Comparison of ENCODE assay signal across 12 cellular contexts in genomic region chr19:48479686-48480085, GRCh38. TPM values are rescaled to one million over a fixed set of nuclear protein-coding genes. Genes with fewer than 3 reads are reported as not detected.
A peak's percentile ranks its signal among the peaks of the same experiment; 100 is the strongest.
DNase-seq lines count a peak whose midpoint lies in the region; ATAC-seq, FAIRE-seq and TF ChIP-seq lines count a peak whose summit lies in the region.
"Had no signal": no experiment of that assay in that cellular context is flagged by ENCODE, and none has a peak within 500 bp of the region (broad histone marks: within the 10 kb centered on the region; RNA-seq: fewer than 3 reads in every experiment).

No MANE protein-coding gene starts in this region.

- intact Hi-C loops in endothelial cell of umbilical vein (cut with micrococcal nuclease), result loop anchor here (5.0 kb wide), 1 partner anchor 82 kb away; no protein-coding TSS in a partner anchor
- intact Hi-C loops in vagina (cut with DNase I), result no loop called here

- 95 to 98% methylated on average over 6 to 7 of the region's 7 CpGs for WGBS in endodermal cell (ENCODE audit: insufficient coverage in 1 of 2, insufficient read length in 1 of 2), 2 experiments

- peak overlapping the region; percentile 78 for H3K4me3 Mint-ChIP-seq in stimulated activated naive CD8-positive, alpha-beta T cell treated with anti-CD3 and anti-CD28 coated beads, Interleukin-15, Interleukin-2, amounts not matched to agents 100 ng/mL and 50 ng/mL, for 24 hours
- H3K4me3 Mint-ChIP-seq in natural killer cell treated with Interleukin-12 subunit alpha and Interleukin-12 subunit beta and Interleukin-15 and Interleukin-18, amount 100 ng/mL, for 72 hours, result peak overlapping the region; percentile 16
- no peak overlapping the region for H3K4me3 Mint-ChIP-seq in endodermal cell

- TF ChIP-seq CTCF in endothelial cell of umbilical vein (IDR thresholded peaks at IDR 0.05; ENCODE audit: extremely low read depth in 1 of 2, insufficient read depth in 1 of 2, low read depth in 1 of 2, low read length in 2 of 2) (no peak), vagina (IDR thresholded peaks at IDR 0.05) (no peak), endodermal cell (conservative IDR thresholded peaks at IDR 0.05) (no peak)

- no peak for TF ChIP-seq POLR2A in endothelial cell of umbilical vein (IDR thresholded peaks at IDR 0.05; ENCODE audit: low read depth, low read length)
- no peak for TF ChIP-seq POLR2A in vagina (IDR thresholded peaks at IDR 0.05)

- peak overlapping the region; percentile 69 for H3K4me2 ChIP-seq in endothelial cell of umbilical vein (ENCODE audit: insufficient read depth, low read length)
- H3K4me2 ChIP-seq: smooth muscle cell had no signal

- peaks cover 21% of the 10 kb centered on the region for H3K4me1 Mint-ChIP-seq in stimulated activated naive CD8-positive, alpha-beta T cell treated with anti-CD3 and anti-CD28 coated beads, Interleukin-15, Interleukin-2, amounts not matched to agents 100 ng/mL and 50 ng/mL, for 24 hours (ENCODE audit: low read depth)
- peaks cover 10 to 27% of the 10 kb centered on the region in 2 donors for H3K4me1 Mint-ChIP-seq in natural killer cell treated with Interleukin-12 subunit alpha and Interleukin-12 subunit beta and Interleukin-15 and Interleukin-18, amount 100 ng/mL, for 72 hours (ENCODE audit: low read depth in 2 of 2)
- no peaks in the 10 kb centered on the region for H3K4me1 Mint-ChIP-seq in endodermal cell

- ATAC-seq in stimulated activated naive CD8-positive, alpha-beta T cell treated with anti-CD3 and anti-CD28 coated beads, Interleukin-15, Interleukin-2, amounts not matched to agents 100 U/mL and 50 U/mL, for 24 hours, result no peak
- ATAC-seq in natural killer cell treated with Interleukin-12 subunit alpha and Interleukin-12 subunit beta and Interleukin-15 and Interleukin-18, amount 100 ng/mL, for 72 hours, result no peak
- no peak for ATAC-seq in HG02973 (IDR thresholded peaks at IDR 0.05; ENCODE audit: unreplicated experiment)

- H3K36me3 Mint-ChIP-seq in stimulated activated naive CD8-positive, alpha-beta T cell treated with anti-CD3 and anti-CD28 coated beads, Interleukin-15, Interleukin-2, amounts not matched to agents 100 ng/mL and 50 ng/mL, for 24 hours (ENCODE audit: low read depth), result peaks cover 5% of the 10 kb centered on the region
- no peaks in the 10 kb centered on the region for H3K36me3 Mint-ChIP-seq in natural killer cell treated with Interleukin-12 subunit alpha and Interleukin-12 subunit beta and Interleukin-15 and Interleukin-18, amount 100 ng/mL, for 72 hours
- peaks cover 59% of the 10 kb centered on the region for H3K36me3 Mint-ChIP-seq in endodermal cell (ENCODE audit: low read depth)

- H3K27me3 Mint-ChIP-seq in stimulated activated naive CD8-positive, alpha-beta T cell treated with anti-CD3 and anti-CD28 coated beads, Interleukin-15, Interleukin-2, amounts not matched to agents 100 ng/mL and 50 ng/mL, for 24 hours, result no peaks in the 10 kb centered on the region
- no peaks in the 10 kb centered on the region for H3K27me3 Mint-ChIP-seq in natural killer cell treated with Interleukin-12 subunit alpha and Interleukin-12 subunit beta and Interleukin-15 and Interleukin-18, amount 100 ng/mL, for 72 hours
- no peaks in the 10 kb centered on the region for H3K27me3 Mint-ChIP-seq in endodermal cell (ENCODE audit: insufficient read depth)

- no TSS peak for BruUV-seq in endothelial cell of umbilical vein (replicated peaks; lab: Mats Ljungman, UMichigan)

- H3K9ac ChIP-seq in endothelial cell of umbilical vein (replicated peaks; ENCODE audit: extremely low read depth, insufficient read depth, low read length) (no peak overlapping the region), endodermal cell (ENCODE audit: extremely low read depth, low read length, poor library complexity, severe bottlenecking) (no peak overlapping the region)

- no peak for DNase-seq in stimulated activated naive CD8-positive, alpha-beta T cell treated with anti-CD3 and anti-CD28 coated beads, Interleukin-15, Interleukin-2, amounts not matched to agents 100 U/mL and 50 U/mL, for 24 hours
- DNase-seq in endothelial cell of umbilical vein (ENCODE audit: low read depth, low spot score) (no peak), vagina (ENCODE audit: extremely low spot score in 2 of 2) (no peak), endodermal cell (no peak), HCEC 1CT (no peak)
- no peak for DNase-seq in natural killer cell treated with Interleukin-12 subunit alpha and Interleukin-12 subunit beta and Interleukin-15 and Interleukin-18, amount 100 ng/mL, for 72 hours (ENCODE audit: low spot score)
- DNase-seq: cortex of kidney, NCI-H1694, OCI-M1 had no signal

- H3K9me1 ChIP-seq in endothelial cell of umbilical vein (replicated peaks; ENCODE audit: control insufficient read depth, extremely low read depth, insufficient read depth, low read length), result no peaks in the 10 kb centered on the region

- peaks cover 12 to 35% of the 10 kb centered on the region in 2 experiments for H3K36me3 ChIP-seq in endothelial cell of umbilical vein (ENCODE audit: control insufficient read depth in 2 of 2, extremely low read depth in 1 of 2, insufficient read depth in 2 of 2, low read length in 2 of 2)
- H3K36me3 ChIP-seq in vagina, result peaks cover 0 to 43% of the 10 kb centered on the region in 2 donors
- H3K36me3 ChIP-seq in endodermal cell (ENCODE audit: control insufficient read depth, insufficient read depth, low read length), result peaks cover 56% of the 10 kb centered on the region

- CTCF ChIA-PET in endothelial cell of umbilical vein (lab: Charles Lee), result interaction anchor here (1.3 to 2.1 kb wide), 6 partner anchors 8 to 109 kb away, joined by 4 to 9 read pairs (median 4); no protein-coding TSS in a partner anchor

- H3K79me2 ChIP-seq in endothelial cell of umbilical vein (ENCODE audit: control insufficient read depth, insufficient read depth, low read length), result no peaks in the 10 kb centered on the region

- H3K9me3 ChIP-seq in endothelial cell of umbilical vein (replicated peaks; ENCODE audit: control insufficient read depth, insufficient read depth, low read length) (no peaks in the 10 kb centered on the region), vagina (no peaks in the 10 kb centered on the region), endodermal cell (ENCODE audit: control insufficient read depth, low read length) (no peaks in the 10 kb centered on the region)

- no peak overlapping the region for H3K27ac ChIP-seq in endothelial cell of umbilical vein (ENCODE audit: insufficient read depth, low read depth, low read length)
- peak overlapping the region; percentile 84 for H3K27ac ChIP-seq in vagina
- no peak overlapping the region for H3K27ac ChIP-seq in endodermal cell (ENCODE audit: low read depth, low read length)

- no peak overlapping the region for H2AFZ ChIP-seq in endothelial cell of umbilical vein (ENCODE audit: low read depth, low read length)

- no peak for FAIRE-seq in endothelial cell of umbilical vein (lab: Jason Lieb, UNC)

- H3K9me3 Mint-ChIP-seq in stimulated activated naive CD8-positive, alpha-beta T cell treated with anti-CD3 and anti-CD28 coated beads, Interleukin-15, Interleukin-2, amounts not matched to agents 100 ng/mL and 50 ng/mL, for 24 hours, result no peaks in the 10 kb centered on the region
- no peaks in the 10 kb centered on the region for H3K9me3 Mint-ChIP-seq in natural killer cell treated with Interleukin-12 subunit alpha and Interleukin-12 subunit beta and Interleukin-15 and Interleukin-18, amount 100 ng/mL, for 72 hours
- no peaks in the 10 kb centered on the region for H3K9me3 Mint-ChIP-seq in endodermal cell

- dilution Hi-C loops in endothelial cell of umbilical vein (cut with MboI; ENCODE audit: extremely low pct_ligation_motif_present, low sequenced_read_pairs), result no loop called here

- no peak overlapping the region for H3K27ac Mint-ChIP-seq in stimulated activated naive CD8-positive, alpha-beta T cell treated with anti-CD3 and anti-CD28 coated beads, Interleukin-15, Interleukin-2, amounts not matched to agents 100 ng/mL and 50 ng/mL, for 24 hours
- H3K27ac Mint-ChIP-seq in natural killer cell treated with Interleukin-12 subunit alpha and Interleukin-12 subunit beta and Interleukin-15 and Interleukin-18, amount 100 ng/mL, for 72 hours, result peak overlapping the region; percentile 7 to 66
- no peak overlapping the region for H3K27ac Mint-ChIP-seq in endodermal cell

- H3K27me3 ChIP-seq in endothelial cell of umbilical vein (ENCODE audit: control insufficient read depth in 2 of 2, insufficient read depth in 2 of 2, low read length in 2 of 2), result no peaks in the 10 kb centered on the region
- no peaks in the 10 kb centered on the region for H3K27me3 ChIP-seq in vagina
- no peaks in the 10 kb centered on the region for H3K27me3 ChIP-seq in endodermal cell (ENCODE audit: control insufficient read depth, insufficient read depth, low read length, poor library complexity, severe bottlenecking)

- H3K4me3 ChIP-seq in endothelial cell of umbilical vein (replicated peaks in 1 of 3; ENCODE audit: insufficient read depth in 1 of 3, low read depth in 1 of 3, low read length in 3 of 3), result no peak overlapping the region
- peak overlapping the region in 1 of 2 donors; percentile 51 for H3K4me3 ChIP-seq in vagina
- H3K4me3 ChIP-seq in endodermal cell (ENCODE audit: low read length), result no peak overlapping the region
- H3K4me3 ChIP-seq: smooth muscle cell had no signal

- H3K4me1 ChIP-seq in endothelial cell of umbilical vein (ENCODE audit: control insufficient read depth, extremely low read depth, insufficient read depth, low read length) (peaks cover 23% of the 10 kb centered on the region), vagina (peaks cover 16% of the 10 kb centered on the region), endodermal cell (ENCODE audit: control insufficient read depth, insufficient read depth, low read length) (no peaks in the 10 kb centered on the region)

- POLR2A ChIA-PET in endothelial cell of umbilical vein (lab: Charles Lee), result interaction anchor here (1.1 kb wide), 1 partner anchor 9 kb away, joined by 3 read pairs; no protein-coding TSS in a partner anchor

- H4K20me1 ChIP-seq in endothelial cell of umbilical vein (replicated peaks; ENCODE audit: control insufficient read depth, extremely low read depth, insufficient read depth, low read length), result no peaks in the 10 kb centered on the region

RNA-seq across cellular contexts. Expression of gene CYTH2, which starts 10.5 kb away (rescaled TPM):
- total RNA-seq in endothelial cell of umbilical vein (119 and 125 TPM in 2 replicates), vagina (87.2 TPM), endodermal cell (100 to 1,000 TPM; 106 to 133 TPM)
- polyA plus RNA-seq in endothelial cell of umbilical vein, result 98.4 and 98.6 TPM in 2 replicates
- 91.8 and 108 TPM in 2 replicates for polyA plus RNA-seq in endothelial cell of umbilical vein (2011; cell fraction: cytosol; rRNA removed)
- 309 and 317 TPM in 2 replicates for polyA plus RNA-seq in endothelial cell of umbilical vein (2011; cell fraction: nucleus; rRNA removed)
- polyA plus RNA-seq in endothelial cell of umbilical vein (2012), result 61.0 and 67.4 TPM in 2 replicates
- 85.6 and 95.7 TPM in 2 replicates for polyA minus RNA-seq in endothelial cell of umbilical vein
- polyA minus RNA-seq in endothelial cell of umbilical vein (2011; cell fraction: cytosol; rRNA and poly(A)+ RNA removed), result 14.1 TPM
- 109 and 123 TPM in 2 replicates for polyA minus RNA-seq in endothelial cell of umbilical vein (2011; cell fraction: nucleus; rRNA and poly(A)+ RNA removed)
- 10 to 100 TPM; 66.4 to 66.9 TPM for total RNA-seq in natural killer cell treated with Interleukin-12 subunit alpha and Interleukin-12 subunit beta and Interleukin-15 and Interleukin-18, amount 100 ng/mL, for 72 hours
- polyA plus RNA-seq in endodermal cell (2013, experiment 1 of 2), result 133 TPM
- polyA plus RNA-seq in endodermal cell (2013, experiment 2 of 2), result 112 TPM

RNA-seq across cellular contexts. Expression of gene KCNJ14, which starts 24.3 kb away (rescaled TPM):
- 0.92 and 1.4 TPM in 2 replicates for total RNA-seq in endothelial cell of umbilical vein
- polyA plus RNA-seq in endothelial cell of umbilical vein, result 0.26 and 0.32 TPM in 2 replicates
- polyA plus RNA-seq in endothelial cell of umbilical vein (2011; cell fraction: cytosol; rRNA removed), result 0.20 and 0.22 TPM in 2 replicates
- 1.5 and 1.7 TPM in 2 replicates for polyA plus RNA-seq in endothelial cell of umbilical vein (2011; cell fraction: nucleus; rRNA removed)
- polyA plus RNA-seq in endothelial cell of umbilical vein (2012), result 0.27 and 0.33 TPM in 2 replicates
- 0.62 and 0.80 TPM in 2 replicates for polyA minus RNA-seq in endothelial cell of umbilical vein
- 1.7 TPM for polyA minus RNA-seq in endothelial cell of umbilical vein (2011; cell fraction: cytosol; rRNA and poly(A)+ RNA removed)
- 1.3 and 1.7 TPM in 2 replicates for polyA minus RNA-seq in endothelial cell of umbilical vein (2011; cell fraction: nucleus; rRNA and poly(A)+ RNA removed)
- total RNA-seq in natural killer cell treated with Interleukin-12 subunit alpha and Interleukin-12 subunit beta and Interleukin-15 and Interleukin-18, amount 100 ng/mL, for 72 hours, result 1 to 10 TPM; 2.1 to 4.6 TPM
- 3.7 TPM for total RNA-seq in vagina
- total RNA-seq in endodermal cell, result 1 to 10 TPM in 1 of 2 donors, under 1 TPM in 1; 0.73 to 1.1 TPM
- 0.43 TPM for polyA plus RNA-seq in endodermal cell (2013, experiment 1 of 2)
- polyA plus RNA-seq in endodermal cell (2013, experiment 2 of 2), result 0.62 TPM

RNA-seq across cellular contexts. Expression of gene LMTK3, which starts 31.9 kb away (rescaled TPM):
- total RNA-seq in endothelial cell of umbilical vein (0.11 TPM in 1 of 2 replicates, not detected in the other), vagina (1.7 TPM), endodermal cell (10 to 100 TPM; 11.1 to 14.5 TPM)
- polyA plus RNA-seq in endothelial cell of umbilical vein, result 0.05 and 0.14 TPM in 2 replicates
- polyA plus RNA-seq in endothelial cell of umbilical vein (2011; cell fraction: cytosol; rRNA removed), result 0.01 TPM in 1 of 2 replicates, not detected in the other
- 0.04 TPM in 1 of 2 replicates, not detected in the other for polyA plus RNA-seq in endothelial cell of umbilical vein (2011; cell fraction: nucleus; rRNA removed)
- 0.16 and 0.35 TPM in 2 replicates for polyA plus RNA-seq in endothelial cell of umbilical vein (2012)
- polyA minus RNA-seq in endothelial cell of umbilical vein, result not detected in 2 replicates
- 0.51 TPM for polyA minus RNA-seq in endothelial cell of umbilical vein (2011; cell fraction: cytosol; rRNA and poly(A)+ RNA removed)
- 0.24 TPM in 1 of 2 replicates, not detected in the other for polyA minus RNA-seq in endothelial cell of umbilical vein (2011; cell fraction: nucleus; rRNA and poly(A)+ RNA removed)
- 1 to 10 TPM in 1 of 2 donors, under 1 TPM in 1; 0.40 to 1.3 TPM for total RNA-seq in natural killer cell treated with Interleukin-12 subunit alpha and Interleukin-12 subunit beta and Interleukin-15 and Interleukin-18, amount 100 ng/mL, for 72 hours
- polyA plus RNA-seq in endodermal cell (2013, experiment 1 of 2), result 9.3 TPM
- 7.6 TPM for polyA plus RNA-seq in endodermal cell (2013, experiment 2 of 2)

RNA-seq across cellular contexts. Expression of gene GRWD1, which starts 33.9 kb away (rescaled TPM):
- 52.7 and 52.8 TPM in 2 replicates for total RNA-seq in endothelial cell of umbilical vein
- 26.3 and 26.8 TPM in 2 replicates for polyA plus RNA-seq in endothelial cell of umbilical vein
- polyA plus RNA-seq in endothelial cell of umbilical vein (2011; cell fraction: cytosol; rRNA removed), result 24.3 and 29.0 TPM in 2 replicates
- polyA plus RNA-seq in endothelial cell of umbilical vein (2011; cell fraction: nucleus; rRNA removed), result 18.1 and 25.8 TPM in 2 replicates
- 30.6 and 31.3 TPM in 2 replicates for polyA plus RNA-seq in endothelial cell of umbilical vein (2012)
- polyA minus RNA-seq in endothelial cell of umbilical vein, result 12.5 and 21.5 TPM in 2 replicates
- 36.8 TPM for polyA minus RNA-seq in endothelial cell of umbilical vein (2011; cell fraction: cytosol; rRNA and poly(A)+ RNA removed)
- 9.3 and 11.5 TPM in 2 replicates for polyA minus RNA-seq in endothelial cell of umbilical vein (2011; cell fraction: nucleus; rRNA and poly(A)+ RNA removed)
- 100 to 1,000 TPM in 1 of 2 donors, 10 to 100 TPM in 1; 60.6 to 104 TPM for total RNA-seq in natural killer cell treated with Interleukin-12 subunit alpha and Interleukin-12 subunit beta and Interleukin-15 and Interleukin-18, amount 100 ng/mL, for 72 hours
- total RNA-seq in vagina, result 20.4 TPM
- 10 to 100 TPM; 36.6 to 39.2 TPM for total RNA-seq in endodermal cell
- 15.0 TPM for polyA plus RNA-seq in endodermal cell (2013, experiment 1 of 2)
- polyA plus RNA-seq in endodermal cell (2013, experiment 2 of 2), result 15.6 TPM

Comparison
In these comparisons a context has a peak if more than half of its experiments do, and no peak if none do; other contexts are left out.
1. H3K27ac Mint-ChIP-seq: peak in natural killer cell treated with Interleukin-12 subunit alpha and Interleukin-12 subunit beta and Interleukin-15 and Interleukin-18, amount 100 ng/mL, for 72 hours (2 of 2); none in stimulated activated naive CD8-positive, alpha-beta T cell treated with anti-CD3 and anti-CD28 coated beads, Interleukin-15, Interleukin-2, amounts not matched to agents 100 ng/mL and 50 ng/mL, for 24 hours (single experiment) and endodermal cell (single experiment).